ENCODE assay signal across 7 cellular contexts in the genomic region with DNA sequence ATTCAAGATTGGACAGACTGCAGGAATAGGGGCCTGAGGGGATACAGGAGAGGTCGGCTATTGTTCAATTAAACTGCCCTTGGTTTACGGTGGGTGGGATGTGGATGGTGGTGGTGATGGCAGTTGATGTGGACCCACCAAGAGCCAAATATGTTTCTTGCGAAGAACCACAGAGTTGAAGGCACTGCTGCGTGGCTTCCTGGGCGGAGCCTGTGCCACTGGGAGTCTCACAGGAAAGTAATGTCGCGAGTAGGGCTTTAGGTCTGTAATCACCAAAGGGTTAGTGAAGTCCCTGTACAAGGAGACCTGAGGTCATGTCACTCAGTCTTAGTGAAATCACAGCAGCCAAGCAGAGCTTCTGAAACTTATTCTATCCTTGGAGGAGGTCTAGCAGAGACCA. TPM values are rescaled to one million over a fixed set of nuclear protein-coding genes. Genes with fewer than 3 reads are reported as not detected.
DNase-seq lines count a peak whose midpoint lies in the region; ATAC-seq and TF ChIP-seq lines count a peak whose summit lies in the region.
"Not testable (repeated sequence)": the region's sequence is repeated elsewhere in the genome, so short reads cannot be mapped to it uniquely, and the experiment has no call there.

No MANE protein-coding gene starts in this region.

- H3K36me3 ChIP-seq in CD8-positive, alpha-beta T cell (ENCODE audit: insufficient read depth, low read length); OCI-LY1 (ENCODE audit: insufficient read depth, low read length): not testable (repeated sequence)

- not testable (repeated sequence) for H3K4me2 ChIP-seq in OCI-LY1 (ENCODE audit: low read length)

- H3K4me3 ChIP-seq in CD8-positive, alpha-beta T cell (ENCODE audit: low read depth, low read length); Jurkat, Clone E6-1 (ENCODE audit: low read length); OCI-LY1 (ENCODE audit: low read depth, low read length, poor library complexity, severe bottlenecking): not testable (repeated sequence)

- H3K36me3 Mint-ChIP-seq in CD8-positive, alpha-beta T cell; activated B cell treated with CpG ODN at 0.5 μM for 24 hours (ENCODE audit: low read depth); activated CD8-positive, alpha-beta T cell treated with anti-CD3 and anti-CD28 coated beads for 36 hours (ENCODE audit: low read depth); activated naive CD8-positive, alpha-beta T cell treated with anti-CD3 and anti-CD28 coated beads, Interleukin-2, amount 50 U/mL, for 24 hours (ENCODE audit: low read depth); stimulated activated effector memory CD8-positive, alpha-beta T cell treated with anti-CD3 and anti-CD28 coated beads, Interleukin-12 subunit alpha, Interleukin-12 subunit beta, amount 100 ng/mL, for 72 hours: not testable (repeated sequence)

- intact Hi-C loops in CD8-positive, alpha-beta T cell (cut with DNase I, micrococcal nuclease); activated CD8-positive, alpha-beta T cell treated with anti-CD3 and anti-CD28 coated beads for 36 hours (cut with micrococcal nuclease): not testable (repeated sequence)
- intact Hi-C loops in activated B cell treated with CpG ODN at 0.5 μM for 24 hours (cut with micrococcal nuclease) = loop anchor here (5.0 kb wide), 1 partner anchor 36 kb away; no protein-coding TSS in a partner anchor

- not testable (repeated sequence) for H3K4me1 Mint-ChIP-seq in CD8-positive, alpha-beta T cell (ENCODE audit: low read depth); activated CD8-positive, alpha-beta T cell treated with anti-CD3 and anti-CD28 coated beads for 36 hours (ENCODE audit: low read depth); activated naive CD8-positive, alpha-beta T cell treated with anti-CD3 and anti-CD28 coated beads, Interleukin-2, amount 50 U/mL, for 24 hours; stimulated activated effector memory CD8-positive, alpha-beta T cell treated with anti-CD3 and anti-CD28 coated beads, Interleukin-12 subunit alpha, Interleukin-12 subunit beta, amount 100 ng/mL, for 72 hours
- peaks cover 59% of the 10 kb centered on the region for H3K4me1 Mint-ChIP-seq in activated B cell treated with CpG ODN at 0.5 μM for 24 hours

- peak; percentile 44 for ATAC-seq in CD8-positive, alpha-beta T cell
- peak; percentile 61 for ATAC-seq in activated B cell treated with CpG ODN at 0.5 μM for 24 hours (ENCODE audit: low read depth)
- ATAC-seq in activated CD8-positive, alpha-beta T cell treated with anti-CD3 and anti-CD28 coated beads for 36 hours = peak; percentile 64
- peak; percentile 63 for ATAC-seq in activated naive CD8-positive, alpha-beta T cell treated with anti-CD3 and anti-CD28 coated beads, Interleukin-2, amount 50 U/mL, for 24 hours
- peak; percentile 32 for ATAC-seq in stimulated activated effector memory CD8-positive, alpha-beta T cell treated with anti-CD3 and anti-CD28 coated beads, Interleukin-12 subunit alpha, Interleukin-12 subunit beta, amount 100 ng/mL, for 72 hours

- not testable (repeated sequence) for H2AFZ ChIP-seq in OCI-LY1 (ENCODE audit: low read length)

- not testable (repeated sequence) for H3K79me2 ChIP-seq in OCI-LY1 (ENCODE audit: insufficient read depth, low read length)

- not testable (repeated sequence) for H3K4me3 Mint-ChIP-seq in CD8-positive, alpha-beta T cell; activated CD8-positive, alpha-beta T cell treated with anti-CD3 and anti-CD28 coated beads for 36 hours; activated naive CD8-positive, alpha-beta T cell treated with anti-CD3 and anti-CD28 coated beads, Interleukin-2, amount 50 U/mL, for 24 hours; stimulated activated effector memory CD8-positive, alpha-beta T cell treated with anti-CD3 and anti-CD28 coated beads, Interleukin-12 subunit alpha, Interleukin-12 subunit beta, amount 100 ng/mL, for 72 hours
- peak overlapping the region; percentile 76 for H3K4me3 Mint-ChIP-seq in activated B cell treated with CpG ODN at 0.5 μM for 24 hours

- not testable (repeated sequence) for DNase-seq in CD8-positive, alpha-beta T cell; activated B cell treated with CpG ODN at 0.5 μM for 24 hours; activated naive CD8-positive, alpha-beta T cell treated with anti-CD3 and anti-CD28 coated beads, Interleukin-2, amount 50 U/mL, for 24 hours; stimulated activated effector memory CD8-positive, alpha-beta T cell treated with anti-CD3 and anti-CD28 coated beads, Interleukin-12 subunit alpha, Interleukin-12 subunit beta, amount 100 ng/mL, for 72 hours (ENCODE audit: low spot score in 2 of 2)
- peak; percentile 38 for DNase-seq in Jurkat, Clone E6-1 (ENCODE audit: low read depth, low spot score)
- DNase-seq in activated CD8-positive, alpha-beta T cell treated with anti-CD3 and anti-CD28 coated beads for 36 hours = peak; percentile 12

- CTCF ChIA-PET in CD8-positive, alpha-beta T cell (lab: Charles Lee); activated B cell treated with CpG ODN at 0.5 μM for 24 hours (lab: Charles Lee); activated CD8-positive, alpha-beta T cell treated with anti-CD3 and anti-CD28 coated beads for 36 hours (lab: Charles Lee): not testable (repeated sequence)

- H3F3A ChIP-seq in OCI-LY1 (ENCODE audit: insufficient read depth, low read length) = not testable (repeated sequence)

- H3K27me3 Mint-ChIP-seq in CD8-positive, alpha-beta T cell (ENCODE audit: low read depth); activated B cell treated with CpG ODN at 0.5 μM for 24 hours; activated CD8-positive, alpha-beta T cell treated with anti-CD3 and anti-CD28 coated beads for 36 hours; activated naive CD8-positive, alpha-beta T cell treated with anti-CD3 and anti-CD28 coated beads, Interleukin-2, amount 50 U/mL, for 24 hours: not testable (repeated sequence)

- H3K27ac ChIP-seq in CD8-positive, alpha-beta T cell (ENCODE audit: low read depth, low read length) = not testable (repeated sequence)
- peak overlapping the region; percentile 43 for H3K27ac ChIP-seq in OCI-LY1 (ENCODE audit: low read depth, low read length, poor library complexity, severe bottlenecking)

- not testable (repeated sequence) for H4K20me1 ChIP-seq in OCI-LY1 (ENCODE audit: insufficient read depth, low read length)

- TF ChIP-seq CTCF in CD8-positive, alpha-beta T cell (IDR thresholded peaks at IDR 0.05); OCI-LY1 (IDR thresholded peaks at IDR 0.05; ENCODE audit: low read length); activated B cell treated with CpG ODN at 0.5 μM for 24 hours (IDR thresholded peaks at IDR 0.05); activated CD8-positive, alpha-beta T cell treated with anti-CD3 and anti-CD28 coated beads for 36 hours (IDR thresholded peaks at IDR 0.05): not testable (repeated sequence)

- not testable (repeated sequence) for H3K27me3 ChIP-seq in CD8-positive, alpha-beta T cell (ENCODE audit: insufficient read depth, low read length); OCI-LY1 (ENCODE audit: insufficient read depth, low read length)

- not testable (repeated sequence) for H3K4me1 ChIP-seq in CD8-positive, alpha-beta T cell (ENCODE audit: insufficient read depth, low read length)
- H3K4me1 ChIP-seq in OCI-LY1 (ENCODE audit: insufficient read depth, low read length, severe bottlenecking) = peaks cover 46% of the 10 kb centered on the region

- POLR2A ChIA-PET in CD8-positive, alpha-beta T cell (lab: Charles Lee); activated B cell treated with CpG ODN at 0.5 μM for 24 hours (lab: Charles Lee); activated CD8-positive, alpha-beta T cell treated with anti-CD3 and anti-CD28 coated beads for 36 hours (lab: Charles Lee): not testable (repeated sequence)

- H3K9me2 ChIP-seq in OCI-LY1 (ENCODE audit: low read depth, low read length) = not testable (repeated sequence)

- not testable (repeated sequence) for H3K9ac ChIP-seq in OCI-LY1 (ENCODE audit: low read length)

- H3K27ac Mint-ChIP-seq in CD8-positive, alpha-beta T cell; activated CD8-positive, alpha-beta T cell treated with anti-CD3 and anti-CD28 coated beads for 36 hours; stimulated activated effector memory CD8-positive, alpha-beta T cell treated with anti-CD3 and anti-CD28 coated beads, Interleukin-12 subunit alpha, Interleukin-12 subunit beta, amount 100 ng/mL, for 72 hours: not testable (repeated sequence)
- peak overlapping the region; percentile 85 for H3K27ac Mint-ChIP-seq in activated B cell treated with CpG ODN at 0.5 μM for 24 hours
- H3K27ac Mint-ChIP-seq in activated naive CD8-positive, alpha-beta T cell treated with anti-CD3 and anti-CD28 coated beads, Interleukin-2, amount 50 U/mL, for 24 hours = peak overlapping the region; percentile 39

- H3K9me3 Mint-ChIP-seq in CD8-positive, alpha-beta T cell; activated B cell treated with CpG ODN at 0.5 μM for 24 hours; activated CD8-positive, alpha-beta T cell treated with anti-CD3 and anti-CD28 coated beads for 36 hours; activated naive CD8-positive, alpha-beta T cell treated with anti-CD3 and anti-CD28 coated beads, Interleukin-2, amount 50 U/mL, for 24 hours; stimulated activated effector memory CD8-positive, alpha-beta T cell treated with anti-CD3 and anti-CD28 coated beads, Interleukin-12 subunit alpha, Interleukin-12 subunit beta, amount 100 ng/mL, for 72 hours: not testable (repeated sequence)

- H3K9me3 ChIP-seq in CD8-positive, alpha-beta T cell (ENCODE audit: low read length); OCI-LY1 (ENCODE audit: low read length): not testable (repeated sequence)

RNA-seq across cellular contexts. Expression of gene FAHD2B, which starts 46.2 kb away (rescaled TPM):
- total RNA-seq in CD8-positive, alpha-beta T cell = 10 to 100 TPM; 33.3 to 33.9 TPM
- polyA plus RNA-seq in Jurkat, Clone E6-1 (2012; ENCODE audit: insufficient read depth, insufficient read length) = 62.7 TPM
- 10.0 and 13.5 TPM in 2 replicates for total RNA-seq in activated B cell treated with CpG ODN at 0.5 μM for 24 hours
- total RNA-seq in activated CD8-positive, alpha-beta T cell treated with anti-CD3 and anti-CD28 coated beads for 36 hours = 10 to 100 TPM; 29.2 to 31.9 TPM
